Comparison of ENCODE assay signal across 1 cellular context in genomic region chr16:87390641-87391323, GRCh38.
TF ChIP-seq lines count a peak whose summit lies in the region.

No MANE protein-coding gene starts in this region.

TF ChIP-seq in HepG2, 621 proteins besides CTCF, POLR2A, EP300 and RAD21:
- TF ChIP-seq ZNF224 (CRISPR knock-in tag; IDR thresholded peaks at IDR 0.05) (peak; percentile 73; the same call in 1 of the 2 replicates), ZNF678 (CRISPR knock-in tag; IDR thresholded peaks at IDR 0.05) (no peak), PRMT3 (CRISPR knock-in tag; IDR thresholded peaks at IDR 0.05; ENCODE audit: borderline replicate concordance, low read depth) (no peak), KDM1A (CRISPR knock-in tag; IDR thresholded peaks at IDR 0.05) (peak; percentile 37; the same call in 1 of the 2 replicates), PITX1 (CRISPR knock-in tag; IDR thresholded peaks at IDR 0.05) (peak; percentile 58; the same call in 1 of the 2 replicates), LCORL (IDR thresholded peaks at IDR 0.05) (no peak), LCORL (CRISPR knock-in tag; IDR thresholded peaks at IDR 0.05) (0 out of 2 replicates have a peak, but pooled peaks have one; percentile 17), ZNF550 (CRISPR knock-in tag; IDR thresholded peaks at IDR 0.05; ENCODE audit: borderline replicate concordance) (0 out of 2 replicates have a peak, but pooled peaks have one; percentile 33), RORA (CRISPR knock-in tag; IDR thresholded peaks at IDR 0.05) (no peak), MLX (CRISPR knock-in tag; IDR thresholded peaks at IDR 0.05) (no peak), ZNF75D (CRISPR knock-in tag; IDR thresholded peaks at IDR 0.05; ENCODE audit: borderline replicate concordance) (no peak), ZNF687 (CRISPR knock-in tag; IDR thresholded peaks at IDR 0.05) (no peak), ZNF354B (CRISPR knock-in tag; IDR thresholded peaks at IDR 0.05) (0 out of 2 replicates have a peak, but pooled peaks have one; percentile 45), ATF5 (CRISPR knock-in tag; IDR thresholded peaks at IDR 0.05; ENCODE audit: low read depth) (0 out of 2 replicates have a peak, but pooled peaks have one; percentile 6), SMAD3 (CRISPR knock-in tag; IDR thresholded peaks at IDR 0.05) (no peak), ZNF280D (CRISPR knock-in tag; IDR thresholded peaks at IDR 0.05) (0 out of 2 replicates have a peak, but pooled peaks have one; percentile 69), ZBTB38 (CRISPR knock-in tag; IDR thresholded peaks at IDR 0.05) (peak; percentile 84), ZNF121 (CRISPR knock-in tag; IDR thresholded peaks at IDR 0.05) (peak; percentile 92), NCOA1 (CRISPR knock-in tag; IDR thresholded peaks at IDR 0.05) (0 out of 2 replicates have a peak, but pooled peaks have one; percentile 6), ZBTB33 (CRISPR knock-in tag; IDR thresholded peaks at IDR 0.05) (peak; percentile 49), ZNF350 (CRISPR knock-in tag; IDR thresholded peaks at IDR 0.05; ENCODE audit: borderline replicate concordance, low read depth) (0 out of 2 replicates have a peak, but pooled peaks have one; percentile 49), CREM (IDR thresholded peaks at IDR 0.05) (peak; percentile 14; the same call in 1 of the 2 replicates), CREM (CRISPR knock-in tag; IDR thresholded peaks at IDR 0.05) (no peak), ZNF552 (CRISPR knock-in tag; IDR thresholded peaks at IDR 0.05; ENCODE audit: borderline replicate concordance) (no peak), ZNF770 (CRISPR knock-in tag; IDR thresholded peaks at IDR 0.05) (peak; percentile 93; the same call in 1 of the 2 replicates), E2F5 (CRISPR knock-in tag; conservative IDR thresholded peaks at IDR 0.05) (no peak), PAWR (CRISPR knock-in tag; IDR thresholded peaks at IDR 0.05; ENCODE audit: borderline replicate concordance) (no peak), CBFB (CRISPR knock-in tag; IDR thresholded peaks at IDR 0.05) (no peak; the same call in 1 of the 2 replicates), MEF2D (CRISPR knock-in tag; IDR thresholded peaks at IDR 0.05) (0 out of 2 replicates have a peak, but pooled peaks have one; percentile 28), NFE2L1 (CRISPR knock-in tag; IDR thresholded peaks at IDR 0.05; ENCODE audit: borderline replicate concordance) (peak; percentile 8; the same call in 1 of the 2 replicates), ZMYM3 (CRISPR knock-in tag; IDR thresholded peaks at IDR 0.05) (peak; percentile 43), NRL (CRISPR knock-in tag; IDR thresholded peaks at IDR 0.05; ENCODE audit: borderline replicate concordance) (0 out of 2 replicates have a peak, but pooled peaks have one; percentile 29), ZNF746 (CRISPR knock-in tag; IDR thresholded peaks at IDR 0.05) (peak; percentile 26; the same call in 1 of the 2 replicates), NR1H2 (CRISPR knock-in tag; IDR thresholded peaks at IDR 0.05; ENCODE audit: borderline replicate concordance, low read depth) (peak; percentile 32; the same call in 1 of the 2 replicates), NFATC3 (CRISPR knock-in tag; IDR thresholded peaks at IDR 0.05) (0 out of 2 replicates have a peak, but pooled peaks have one; percentile 20), ZBTB14 (CRISPR knock-in tag; IDR thresholded peaks at IDR 0.05) (no peak), ZNF891 (CRISPR knock-in tag; IDR thresholded peaks at IDR 0.05) (peak; percentile 52; the same call in 1 of the 2 replicates)
TF ChIP-seq in HepG2: peak in this region for 23.
